11 cellular contexts compared by ENCODE assay signal in the genomic region with DNA sequence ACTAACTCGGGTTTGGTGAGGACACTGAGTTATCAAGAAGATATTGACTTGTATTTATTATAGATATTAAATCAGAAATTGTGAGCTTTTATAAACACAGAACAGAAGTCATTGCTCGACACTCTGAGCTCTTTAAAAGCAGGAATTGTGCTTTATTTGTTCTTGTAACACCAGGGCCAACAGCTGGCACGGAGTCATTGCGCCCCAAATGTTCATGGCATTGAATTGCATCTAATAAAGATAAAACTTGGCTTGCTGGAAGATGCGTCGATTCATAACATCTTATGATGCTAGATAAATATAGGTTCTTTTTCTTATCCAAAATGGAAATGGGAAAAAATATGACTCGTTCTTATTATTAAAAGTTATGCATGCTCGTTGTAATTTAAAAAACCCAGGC. TPM values are rescaled to one million over a fixed set of nuclear protein-coding genes. Genes with fewer than 3 reads are reported as not detected.
DNase-seq lines count a peak whose midpoint lies in the region; ATAC-seq and TF ChIP-seq lines count a peak whose summit lies in the region.
"Had no signal": no experiment of that assay in that cellular context is flagged by ENCODE, and none has a peak within 500 bp of the region (broad histone marks: within the 10 kb centered on the region; RNA-seq: fewer than 3 reads in every experiment).

No MANE protein-coding gene starts in this region.

- H3K9me3 Mint-ChIP-seq in brain (peaks cover 3 to 12% (median 8%) of the 10 kb centered on the region in 5 experiments), neural crest cell (peaks cover 8% of the 10 kb centered on the region)

- WGBS in esophagus squamous epithelium, 2 donors, result 31 to 50% methylated on average over 8 of the region's 8 CpGs
- WGBS in spleen, 5 donors, result 67 to 76% (median 70%) methylated on average over 8 of the region's 8 CpGs

- intact Hi-C loops in esophagus squamous epithelium (cut with DNase I), result no loop called here
- intact Hi-C loops in spleen (cut with DNase I; ENCODE audit: low total_unique reads), result no loop called here

- H3K4me3 Mint-ChIP-seq in brain (peak overlapping the region in 1 of 5 experiments; percentile 4), neural crest cell (peak overlapping the region; percentile 1)
- H3K4me3 Mint-ChIP-seq: activated CD4-positive, alpha-beta memory T cell treated with anti-CD3 and anti-CD28 coated beads, Interleukin-2, amount 10 ng/mL, durations not matched to agents 7 days and 5 days; naive thymus-derived CD8-positive, alpha-beta T cell had no signal

- H3K27ac ChIP-seq in esophagus squamous epithelium, result no peak overlapping the region
- no peak overlapping the region for H3K27ac ChIP-seq in spleen

- H3K4me1 ChIP-seq in esophagus squamous epithelium (no peaks in the 10 kb centered on the region), spleen (no peaks in the 10 kb centered on the region)

- TF ChIP-seq POLR2A in esophagus squamous epithelium (IDR thresholded peaks at IDR 0.05), result no peak
- TF ChIP-seq POLR2A in spleen (IDR thresholded peaks at IDR 0.05), result no peak

- H3K27ac Mint-ChIP-seq in brain (peak overlapping the region in 2 of 5 experiments; percentile 62 to 71), neural crest cell (ENCODE audit: unreplicated experiment) (no peak overlapping the region)
- H3K27ac Mint-ChIP-seq: activated CD4-positive, alpha-beta memory T cell treated with anti-CD3 and anti-CD28 coated beads, Interleukin-2, amount 10 ng/mL, durations not matched to agents 7 days and 5 days had no signal

- TF ChIP-seq CTCF in brain (conservative IDR thresholded peaks at IDR 0.05), result peak; percentile 17 to 44
- peak; percentile 36 for TF ChIP-seq CTCF in neural crest cell (conservative IDR thresholded peaks at IDR 0.05)
- peak in 1 of 6 experiments; percentile 16 for TF ChIP-seq CTCF in esophagus squamous epithelium (IDR thresholded peaks at IDR 0.05)
- peak in 1 of 11 experiments; percentile 10 for TF ChIP-seq CTCF in spleen (IDR thresholded peaks at IDR 0.05 in 8 of 11, conservative IDR thresholded peaks at IDR 0.05 in 3 of 11)

- H3K36me3 Mint-ChIP-seq in brain (peaks cover 3% of the 10 kb centered on the region), neural crest cell (ENCODE audit: low read depth) (no peaks in the 10 kb centered on the region)

- H3K27me3 ChIP-seq in esophagus squamous epithelium (no peaks in the 10 kb centered on the region), spleen (replicated peaks in 1 of 7) (no peaks in the 10 kb centered on the region)

- H3K36me3 ChIP-seq in esophagus squamous epithelium (no peaks in the 10 kb centered on the region), spleen (no peaks in the 10 kb centered on the region)

- H3K4me3 ChIP-seq in esophagus squamous epithelium (no peak overlapping the region), spleen (no peak overlapping the region)

- DNase-seq in DMS53 treated with DMSO at 0.1 percent for 48 hours (lab: John Stamatoyannopoulos, UW; ENCODE audit: unreplicated experiment) (peak; percentile 2), LoVo (ENCODE audit: low spot score) (peak; percentile 28), neural crest cell (ENCODE audit: low read depth, low spot score) (no peak), esophagus squamous epithelium (lab: John Stamatoyannopoulos, UW) (no peak), spleen (no peak)
- DNase-seq in activated CD8-positive, alpha-beta memory T cell treated with anti-CD3 and anti-CD28 coated beads, Interleukin-2, amount 50 U/mL, for 4 hours, result no peak
- DNase-seq: activated CD4-positive, alpha-beta memory T cell treated with anti-CD3 and anti-CD28 coated beads, Interleukin-2, amount 10 ng/mL, durations not matched to agents 7 days and 5 days; aorta; naive thymus-derived CD8-positive, alpha-beta T cell had no signal

- H3K4me1 Mint-ChIP-seq in brain (peaks cover 42% of the 10 kb centered on the region), neural crest cell (peaks cover 25% of the 10 kb centered on the region)
- H3K4me1 Mint-ChIP-seq: activated CD4-positive, alpha-beta memory T cell treated with anti-CD3 and anti-CD28 coated beads, Interleukin-2, amount 10 ng/mL, durations not matched to agents 7 days and 5 days; naive thymus-derived CD8-positive, alpha-beta T cell had no signal

- H3K9me3 ChIP-seq in esophagus squamous epithelium (peaks cover 0 to 6% (median 0%) of the 10 kb centered on the region in 3 donors), spleen (peaks cover 0 to 16% (median 9%) of the 10 kb centered on the region in 8 donors)

- H3K27me3 Mint-ChIP-seq in brain, result peaks cover 4% of the 10 kb centered on the region
- no peaks in the 10 kb centered on the region for H3K27me3 Mint-ChIP-seq in neural crest cell (ENCODE audit: low read depth)

- ATAC-seq in HG03139 (IDR thresholded peaks at IDR 0.05; ENCODE audit: unreplicated experiment), result no peak
- ATAC-seq: naive thymus-derived CD8-positive, alpha-beta T cell had no signal

RNA-seq across cellular contexts. Expression of a gene that starts 11.8 kb away (rescaled TPM):
- polyA plus RNA-seq in brain (ENCODE audit: insufficient read depth, low read depth, low replicate concordance) (2.5 TPM), spleen (1 to 10 TPM; 2.0 to 2.9 (median 2.1) TPM)
- total RNA-seq in neural crest cell (5.2 and 5.5 TPM in 2 replicates), esophagus squamous epithelium (1 to 10 TPM; 2.7 to 8.6 (median 2.9) TPM), spleen (10 to 100 TPM in 4 of 7 donors, 1 to 10 TPM in 3; 6.1 to 14.3 (median 10.1) TPM)

Comparison
In these comparisons a context has a peak if more than half of its experiments do, and no peak if none do; other contexts are left out.
1. DNase-seq: peak in DMS53 treated with DMSO at 0.1 percent for 48 hours (single experiment) and LoVo (single experiment); none in neural crest cell (single experiment), esophagus squamous epithelium (single experiment), activated CD8-positive, alpha-beta memory T cell treated with anti-CD3 and anti-CD28 coated beads, Interleukin-2, amount 50 U/mL, for 4 hours (single experiment) and spleen (single experiment).